Comparison of ENCODE assay signal across 1 cellular context in the genomic region with DNA sequence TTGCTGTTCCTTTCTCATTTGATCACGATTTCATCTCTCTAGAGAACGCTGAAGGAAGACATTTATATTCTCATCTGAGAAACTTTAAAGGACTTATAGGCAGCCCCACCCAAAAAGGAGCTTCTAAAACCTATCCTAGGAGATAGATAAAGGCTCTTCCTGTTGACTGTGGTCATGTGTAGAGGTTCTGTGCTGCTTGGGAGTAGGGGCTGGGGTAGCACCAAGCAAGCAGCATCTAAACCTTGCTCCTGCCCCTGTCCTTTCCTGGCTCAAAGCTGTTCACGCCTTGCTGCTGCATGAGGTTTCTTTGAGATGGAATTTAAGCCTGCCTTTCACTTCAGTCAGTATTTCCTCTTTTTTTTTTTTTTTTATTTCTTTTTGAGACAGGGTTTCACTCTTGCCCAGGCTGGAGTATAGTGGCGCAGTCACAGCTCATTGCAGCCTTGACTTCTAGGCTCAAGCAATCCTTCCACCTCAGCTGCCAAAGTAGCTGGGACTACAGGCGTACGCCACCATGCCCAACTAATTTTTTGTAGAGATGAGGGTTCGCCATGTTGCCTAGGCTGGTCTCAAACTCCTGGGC.
TF ChIP-seq lines count a peak whose summit lies in the region.

No MANE protein-coding gene starts in this region.

TF ChIP-seq in GM12878, 131 proteins besides CTCF, POLR2A, EP300 and RAD21 (continued from another document):
- TF ChIP-seq CEBPB (IDR thresholded peaks at IDR 0.05; ENCODE audit: borderline replicate concordance in 1 of 2, low read depth in 2 of 2, low read length in 2 of 2) (no peak), LARP7 (IDR thresholded peaks at IDR 0.05) (no peak), ZNF207 (IDR thresholded peaks at IDR 0.05; ENCODE audit: borderline replicate concordance) (no peak), RAD51 (IDR thresholded peaks at IDR 0.05) (no peak), FOXM1 (IDR thresholded peaks at IDR 0.05; ENCODE audit: low read depth, low read length) (no peak), PML (IDR thresholded peaks at IDR 0.05; ENCODE audit: low read length) (no peak), NFXL1 (IDR thresholded peaks at IDR 0.05; ENCODE audit: borderline replicate concordance) (no peak), JUNB (IDR thresholded peaks at IDR 0.05) (no peak), CBFB (IDR thresholded peaks at IDR 0.05; ENCODE audit: low read depth) (no peak), CUX1 (IDR thresholded peaks at IDR 0.05; ENCODE audit: insufficient replicate concordance, low read depth, low read length) (no peak), FOS (IDR thresholded peaks at IDR 0.05; ENCODE audit: borderline replicate concordance, extremely low read depth, insufficient read length) (no peak), YBX1 (IDR thresholded peaks at IDR 0.05) (no peak), CREB1 (IDR thresholded peaks at IDR 0.05; ENCODE audit: low read depth) (no peak), ZBTB4 (CRISPR knock-in tag; IDR thresholded peaks at IDR 0.05) (no peak), RUNX3 (IDR thresholded peaks at IDR 0.05; ENCODE audit: low read length) (no peak), CBX5 (IDR thresholded peaks at IDR 0.05; ENCODE audit: low read depth) (no peak), MTA3 (IDR thresholded peaks at IDR 0.05; ENCODE audit: borderline replicate concordance, low read length) (no peak)
- TF ChIP-seq, protein P1, sequence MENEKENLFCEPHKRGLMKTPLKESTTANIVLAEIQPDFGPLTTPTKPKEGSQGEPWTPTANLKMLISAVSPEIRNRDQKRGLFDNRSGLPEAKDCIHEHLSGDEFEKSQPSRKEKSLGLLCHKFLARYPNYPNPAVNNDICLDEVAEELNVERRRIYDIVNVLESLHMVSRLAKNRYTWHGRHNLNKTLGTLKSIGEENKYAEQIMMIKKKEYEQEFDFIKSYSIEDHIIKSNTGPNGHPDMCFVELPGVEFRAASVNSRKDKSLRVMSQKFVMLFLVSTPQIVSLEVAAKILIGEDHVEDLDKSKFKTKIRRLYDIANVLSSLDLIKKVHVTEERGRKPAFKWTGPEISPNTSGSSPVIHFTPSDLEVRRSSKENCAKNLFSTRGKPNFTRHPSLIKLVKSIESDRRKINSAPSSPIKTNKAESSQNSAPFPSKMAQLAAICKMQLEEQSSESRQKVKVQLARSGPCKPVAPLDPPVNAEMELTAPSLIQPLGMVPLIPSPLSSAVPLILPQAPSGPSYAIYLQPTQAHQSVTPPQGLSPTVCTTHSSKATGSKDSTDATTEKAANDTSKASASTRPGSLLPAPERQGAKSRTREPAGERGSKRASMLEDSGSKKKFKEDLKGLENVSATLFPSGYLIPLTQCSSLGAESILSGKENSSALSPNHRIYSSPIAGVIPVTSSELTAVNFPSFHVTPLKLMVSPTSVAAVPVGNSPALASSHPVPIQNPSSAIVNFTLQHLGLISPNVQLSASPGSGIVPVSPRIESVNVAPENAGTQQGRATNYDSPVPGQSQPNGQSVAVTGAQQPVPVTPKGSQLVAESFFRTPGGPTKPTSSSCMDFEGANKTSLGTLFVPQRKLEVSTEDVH (IDR thresholded peaks at IDR 0.05; ENCODE audit: low read depth, partially characterized antibody) = no peak
